1 cellular context compared by ENCODE assay signal in the genomic region with DNA sequence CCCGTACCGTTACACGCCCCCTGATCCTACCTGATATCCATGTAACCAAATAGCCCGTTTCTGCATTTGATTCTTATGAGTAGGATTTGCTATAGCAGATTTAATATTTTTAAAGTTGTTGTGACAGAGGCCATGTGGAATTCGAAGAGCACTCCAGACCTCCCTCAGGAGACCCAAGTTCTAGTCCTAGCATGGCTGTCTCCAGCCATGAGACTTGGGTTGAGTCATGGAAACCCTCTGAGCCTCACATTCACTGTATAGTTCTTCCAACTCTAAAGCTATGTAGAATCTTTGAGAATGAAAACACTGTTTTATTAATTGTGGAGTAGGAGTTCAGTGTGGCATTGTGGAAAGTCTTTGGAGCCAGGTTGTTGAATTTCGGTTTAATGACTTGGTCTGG.
TF ChIP-seq lines count a peak whose summit lies in the region.

No MANE protein-coding gene starts in this region.

TF ChIP-seq in K562, 482 proteins besides CTCF, POLR2A, EP300 and RAD21:
- no peak for TF ChIP-seq TCFL5 (CRISPR knock-in tag; conservative IDR thresholded peaks at IDR 0.05)
- TF ChIP-seq, protein P1, sequence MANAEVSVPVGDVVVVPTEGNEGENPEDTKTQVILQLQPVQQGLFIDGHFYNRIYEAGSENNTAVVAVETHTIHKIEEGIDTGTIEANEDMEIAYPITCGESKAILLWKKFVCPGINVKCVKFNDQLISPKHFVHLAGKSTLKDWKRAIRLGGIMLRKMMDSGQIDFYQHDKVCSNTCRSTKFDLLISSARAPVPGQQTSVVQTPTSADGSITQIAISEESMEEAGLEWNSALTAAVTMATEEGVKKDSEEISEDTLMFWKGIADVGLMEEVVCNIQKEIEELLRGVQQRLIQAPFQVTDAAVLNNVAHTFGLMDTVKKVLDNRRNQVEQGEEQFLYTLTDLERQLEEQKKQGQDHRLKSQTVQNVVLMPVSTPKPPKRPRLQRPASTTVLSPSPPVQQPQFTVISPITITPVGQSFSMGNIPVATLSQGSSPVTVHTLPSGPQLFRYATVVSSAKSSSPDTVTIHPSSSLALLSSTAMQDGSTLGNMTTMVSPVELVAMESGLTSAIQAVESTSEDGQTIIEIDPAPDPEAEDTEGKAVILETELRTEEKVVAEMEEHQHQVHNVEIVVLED (CRISPR knock-in tag; IDR thresholded peaks at IDR 0.05) = no peak
- no peak for TF ChIP-seq SP1 (CRISPR knock-in tag; IDR thresholded peaks at IDR 0.05)
- TF ChIP-seq SMARCE1 (IDR thresholded peaks at IDR 0.05) = no peak
- TF ChIP-seq CTBP1 (IDR thresholded peaks at IDR 0.05; ENCODE audit: borderline replicate concordance) = no peak
- no peak for TF ChIP-seq ZNF143 (CRISPR knock-in tag; IDR thresholded peaks at IDR 0.05)
- TF ChIP-seq L3MBTL2 (IDR thresholded peaks at IDR 0.05) = 0 out of 2 replicates have a peak, but pooled peaks have one; percentile 13
- TF ChIP-seq, protein P2, sequence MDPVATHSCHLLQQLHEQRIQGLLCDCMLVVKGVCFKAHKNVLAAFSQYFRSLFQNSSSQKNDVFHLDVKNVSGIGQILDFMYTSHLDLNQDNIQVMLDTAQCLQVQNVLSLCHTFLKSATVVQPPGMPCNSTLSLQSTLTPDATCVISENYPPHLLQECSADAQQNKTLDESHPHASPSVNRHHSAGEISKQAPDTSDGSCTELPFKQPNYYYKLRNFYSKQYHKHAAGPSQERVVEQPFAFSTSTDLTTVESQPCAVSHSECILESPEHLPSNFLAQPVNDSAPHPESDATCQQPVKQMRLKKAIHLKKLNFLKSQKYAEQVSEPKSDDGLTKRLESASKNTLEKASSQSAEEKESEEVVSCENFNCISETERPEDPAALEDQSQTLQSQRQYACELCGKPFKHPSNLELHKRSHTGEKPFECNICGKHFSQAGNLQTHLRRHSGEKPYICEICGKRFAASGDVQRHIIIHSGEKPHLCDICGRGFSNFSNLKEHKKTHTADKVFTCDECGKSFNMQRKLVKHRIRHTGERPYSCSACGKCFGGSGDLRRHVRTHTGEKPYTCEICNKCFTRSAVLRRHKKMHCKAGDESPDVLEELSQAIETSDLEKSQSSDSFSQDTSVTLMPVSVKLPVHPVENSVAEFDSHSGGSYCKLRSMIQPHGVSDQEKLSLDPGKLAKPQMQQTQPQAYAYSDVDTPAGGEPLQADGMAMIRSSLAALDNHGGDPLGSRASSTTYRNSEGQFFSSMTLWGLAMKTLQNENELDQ (CRISPR knock-in tag; IDR thresholded peaks at IDR 0.05; ENCODE audit: borderline replicate concordance) = no peak
- no peak for TF ChIP-seq ZC3H11A (IDR thresholded peaks at IDR 0.05; ENCODE audit: low read depth, low read length)
- TF ChIP-seq FOSL1 (tag; conservative IDR thresholded peaks at IDR 0.05) = peak; percentile 45; the same call in 1 of the 2 replicates
- TF ChIP-seq KLF1 (tag; IDR thresholded peaks at IDR 0.05) = no peak
- TF ChIP-seq, protein P3, sequence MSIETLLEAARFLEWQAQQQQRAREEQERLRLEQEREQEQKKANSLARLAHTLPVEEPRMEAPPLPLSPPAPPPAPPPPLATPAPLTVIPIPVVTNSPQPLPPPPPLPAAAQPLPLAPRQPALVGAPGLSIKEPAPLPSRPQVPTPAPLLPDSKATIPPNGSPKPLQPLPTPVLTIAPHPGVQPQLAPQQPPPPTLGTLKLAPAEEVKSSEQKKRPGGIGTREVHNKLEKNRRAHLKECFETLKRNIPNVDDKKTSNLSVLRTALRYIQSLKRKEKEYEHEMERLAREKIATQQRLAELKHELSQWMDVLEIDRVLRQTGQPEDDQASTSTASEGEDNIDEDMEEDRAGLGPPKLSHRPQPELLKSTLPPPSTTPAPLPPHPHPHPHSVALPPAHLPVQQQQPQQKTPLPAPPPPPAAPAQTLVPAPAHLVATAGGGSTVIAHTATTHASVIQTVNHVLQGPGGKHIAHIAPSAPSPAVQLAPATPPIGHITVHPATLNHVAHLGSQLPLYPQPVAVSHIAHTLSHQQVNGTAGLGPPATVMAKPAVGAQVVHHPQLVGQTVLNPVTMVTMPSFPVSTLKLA (conservative IDR thresholded peaks at IDR 0.05) = 0 out of 4 replicates have a peak, but pooled peaks of 1 of the 2 experiments have one; percentile 8
- TF ChIP-seq ETS2 (tag; IDR thresholded peaks at IDR 0.05; ENCODE audit: borderline replicate concordance, poor library complexity, severe bottlenecking) = no peak
- TF ChIP-seq TSC22D4 (tag; IDR thresholded peaks at IDR 0.05) = no peak
- TF ChIP-seq, protein P4, sequence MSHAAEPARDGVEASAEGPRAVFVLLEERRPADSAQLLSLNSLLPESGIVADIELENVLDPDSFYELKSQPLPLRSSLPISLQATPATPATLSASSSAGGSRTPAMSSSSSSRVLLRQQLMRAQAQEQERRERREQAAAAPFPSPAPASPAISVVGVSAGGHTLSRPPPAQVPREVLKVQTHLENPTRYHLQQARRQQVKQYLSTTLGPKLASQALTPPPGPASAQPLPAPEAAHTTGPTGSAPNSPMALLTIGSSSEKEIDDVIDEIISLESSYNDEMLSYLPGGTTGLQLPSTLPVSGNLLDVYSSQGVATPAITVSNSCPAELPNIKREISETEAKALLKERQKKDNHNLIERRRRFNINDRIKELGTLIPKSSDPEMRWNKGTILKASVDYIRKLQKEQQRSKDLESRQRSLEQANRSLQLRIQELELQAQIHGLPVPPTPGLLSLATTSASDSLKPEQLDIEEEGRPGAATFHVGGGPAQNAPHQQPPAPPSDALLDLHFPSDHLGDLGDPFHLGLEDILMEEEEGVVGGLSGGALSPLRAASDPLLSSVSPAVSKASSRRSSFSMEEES (CRISPR knock-in tag; IDR thresholded peaks at IDR 0.05) = no peak
- TF ChIP-seq, protein P5, sequence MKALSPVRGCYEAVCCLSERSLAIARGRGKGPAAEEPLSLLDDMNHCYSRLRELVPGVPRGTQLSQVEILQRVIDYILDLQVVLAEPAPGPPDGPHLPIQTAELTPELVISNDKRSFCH (CRISPR knock-in tag; IDR thresholded peaks at IDR 0.05) = no peak
- TF ChIP-seq, protein P5 (tag; IDR thresholded peaks at IDR 0.05) = 0 out of 2 replicates have a peak, but pooled peaks have one; percentile 5
- no peak for TF ChIP-seq ZNF696 (CRISPR knock-in tag; conservative IDR thresholded peaks at IDR 0.05)
- TF ChIP-seq, protein P6, sequence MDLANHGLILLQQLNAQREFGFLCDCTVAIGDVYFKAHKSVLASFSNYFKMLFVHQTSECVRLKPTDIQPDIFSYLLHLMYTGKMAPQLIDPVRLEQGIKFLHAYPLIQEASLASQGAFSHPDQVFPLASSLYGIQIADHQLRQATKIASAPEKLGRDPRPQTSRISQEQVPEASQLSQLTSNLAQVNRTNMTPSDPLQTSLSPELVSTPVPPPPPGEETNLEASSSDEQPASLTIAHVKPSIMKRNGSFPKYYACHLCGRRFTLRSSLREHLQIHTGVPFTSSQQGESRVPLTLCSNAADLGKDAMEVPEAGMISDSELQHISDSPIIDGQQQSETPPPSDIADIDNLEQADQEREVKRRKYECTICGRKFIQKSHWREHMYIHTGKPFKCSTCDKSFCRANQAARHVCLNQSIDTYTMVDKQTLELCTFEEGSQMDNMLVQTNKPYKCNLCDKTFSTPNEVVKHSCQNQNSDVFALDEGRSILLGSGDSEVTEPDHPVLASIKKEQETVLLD (IDR thresholded peaks at IDR 0.05) = no peak
- TF ChIP-seq LEF1 (IDR thresholded peaks at IDR 0.05) = no peak
- no peak for TF ChIP-seq NR2C2 (CRISPR knock-in tag; IDR thresholded peaks at IDR 0.05)
- TF ChIP-seq NR2C2 (tag; IDR thresholded peaks at IDR 0.05) = peak; percentile 51; the same call in 1 of the 2 replicates
- TF ChIP-seq SREBF2 (CRISPR knock-in tag; IDR thresholded peaks at IDR 0.05) = no peak
- TF ChIP-seq ZNF239 (CRISPR knock-in tag; IDR thresholded peaks at IDR 0.05) = no peak
- no peak for TF ChIP-seq RBM34 (IDR thresholded peaks at IDR 0.05; ENCODE audit: borderline replicate concordance, insufficient read depth, low read length)
- no peak for TF ChIP-seq KAT8 (IDR thresholded peaks at IDR 0.05; ENCODE audit: low read depth)
- TF ChIP-seq, protein P7, sequence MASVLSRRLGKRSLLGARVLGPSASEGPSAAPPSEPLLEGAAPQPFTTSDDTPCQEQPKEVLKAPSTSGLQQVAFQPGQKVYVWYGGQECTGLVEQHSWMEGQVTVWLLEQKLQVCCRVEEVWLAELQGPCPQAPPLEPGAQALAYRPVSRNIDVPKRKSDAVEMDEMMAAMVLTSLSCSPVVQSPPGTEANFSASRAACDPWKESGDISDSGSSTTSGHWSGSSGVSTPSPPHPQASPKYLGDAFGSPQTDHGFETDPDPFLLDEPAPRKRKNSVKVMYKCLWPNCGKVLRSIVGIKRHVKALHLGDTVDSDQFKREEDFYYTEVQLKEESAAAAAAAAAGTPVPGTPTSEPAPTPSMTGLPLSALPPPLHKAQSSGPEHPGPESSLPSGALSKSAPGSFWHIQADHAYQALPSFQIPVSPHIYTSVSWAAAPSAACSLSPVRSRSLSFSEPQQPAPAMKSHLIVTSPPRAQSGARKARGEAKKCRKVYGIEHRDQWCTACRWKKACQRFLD (CRISPR knock-in tag; IDR thresholded peaks at IDR 0.05) = 0 out of 2 replicates have a peak, but pooled peaks have one; percentile 3
- TF ChIP-seq GABPA (tag; conservative IDR thresholded peaks at IDR 0.05; ENCODE audit: low read depth) = 0 out of 2 replicates have a peak, but pooled peaks have one; percentile 12
- TF ChIP-seq HDGF (IDR thresholded peaks at IDR 0.05) = no peak
